8 cellular contexts compared by ENCODE assay signal in the genomic region with DNA sequence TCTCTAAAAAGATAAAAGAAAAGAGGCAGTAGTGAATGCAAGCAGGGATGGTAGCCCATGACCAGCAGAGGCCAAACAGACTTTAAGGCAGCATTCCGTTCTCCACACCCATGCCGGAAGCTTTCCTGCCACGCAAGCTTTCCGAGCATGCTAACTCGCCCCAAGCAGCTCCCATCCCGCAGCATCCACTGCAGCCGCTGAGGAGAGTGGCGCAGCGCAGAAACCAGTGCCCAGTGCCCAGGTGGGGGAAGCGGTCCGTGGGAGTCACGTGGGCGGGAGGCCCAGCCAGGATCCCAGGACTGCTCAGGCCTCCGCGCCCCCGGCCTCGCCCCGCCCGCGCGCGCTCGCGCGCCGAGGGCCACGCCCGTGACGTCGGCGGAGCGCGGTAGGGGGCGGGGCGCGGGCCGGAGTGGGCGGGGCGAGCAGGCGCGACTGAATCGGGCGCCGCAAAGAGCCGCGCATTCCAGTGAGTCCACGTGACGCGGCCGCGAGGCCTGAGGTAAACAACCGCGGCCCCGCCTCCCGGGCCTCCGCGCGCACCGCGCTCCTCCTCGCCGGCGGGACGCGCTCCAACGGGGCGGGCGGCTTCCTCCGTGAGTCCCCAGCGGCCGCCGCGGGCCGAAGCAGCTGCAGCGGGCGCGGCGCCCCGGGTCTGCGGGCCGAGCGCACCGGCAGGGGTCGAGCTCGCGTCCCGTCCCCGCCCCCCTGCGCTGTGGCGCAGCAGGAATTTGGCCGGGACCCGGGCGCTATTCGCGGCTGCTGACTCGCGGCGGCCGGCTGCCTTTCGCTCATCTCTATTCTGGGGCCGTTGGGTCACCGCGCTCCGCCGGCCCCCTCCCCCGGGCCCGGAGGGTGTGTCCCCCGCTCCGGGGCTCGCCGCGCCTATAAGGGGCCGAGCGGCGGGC. TPM values are rescaled to one million over a fixed set of nuclear protein-coding genes. Genes with fewer than 3 reads are reported as not detected.
DNase-seq lines count a peak whose midpoint lies in the region; ATAC-seq and TF ChIP-seq lines count a peak whose summit lies in the region.

A gene with protein sequence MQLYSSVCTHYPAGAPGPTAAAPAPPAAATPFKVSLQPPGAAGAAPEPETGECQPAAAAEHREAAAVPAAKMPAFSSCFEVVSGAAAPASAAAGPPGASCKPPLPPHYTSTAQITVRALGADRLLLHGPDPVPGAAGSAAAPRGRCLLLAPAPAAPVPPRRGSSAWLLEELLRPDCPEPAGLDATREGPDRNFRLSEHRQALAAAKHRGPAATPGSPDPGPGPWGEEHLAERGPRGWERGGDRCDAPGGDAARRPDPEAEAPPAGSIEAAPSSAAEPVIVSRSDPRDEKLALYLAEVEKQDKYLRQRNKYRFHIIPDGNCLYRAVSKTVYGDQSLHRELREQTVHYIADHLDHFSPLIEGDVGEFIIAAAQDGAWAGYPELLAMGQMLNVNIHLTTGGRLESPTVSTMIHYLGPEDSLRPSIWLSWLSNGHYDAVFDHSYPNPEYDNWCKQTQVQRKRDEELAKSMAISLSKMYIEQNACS (plus strand): TSS at position 529 of the 905 bp plus-strand sequence. CDS start 383 bp downstream, outside the sequence.

- peaks cover 37% of the 10 kb centered on the region for H3K4me1 Mint-ChIP-seq in CD8-positive, alpha-beta T cell (ENCODE audit: low read depth)
- peaks cover 30 to 38% of the 10 kb centered on the region in 2 donors for H3K4me1 Mint-ChIP-seq in effector memory CD8-positive, alpha-beta T cell (ENCODE audit: low read depth in 2 of 2)

- no CpG with 5 or more reads among the region's 115 CpGs for WGBS in mesendoderm (ENCODE audit: extremely low coverage, insufficient coverage, low lambda C conversion rate)

- no peak within 1 kb of the TSS for H2BK5ac ChIP-seq in mesendoderm (ENCODE audit: low read length)

- H4K5ac ChIP-seq in mesendoderm (ENCODE audit: low read length): no peak within 1 kb of the TSS

- H3K27ac Mint-ChIP-seq in CD8-positive, alpha-beta T cell: peak within 1 kb of the TSS; percentile 91
- H3K27ac Mint-ChIP-seq in effector memory CD8-positive, alpha-beta T cell: peak within 1 kb of the TSS; percentile 91 to 92

- H3K4me1 ChIP-seq in CD8-positive, alpha-beta T cell (ENCODE audit: insufficient read depth, low read length): peaks cover 32% of the 10 kb centered on the region
- peaks cover 2% of the 10 kb centered on the region for H3K4me1 ChIP-seq in mesendoderm (ENCODE audit: control insufficient read depth, low read depth, low read length)

- H3K27me3 Mint-ChIP-seq in CD8-positive, alpha-beta T cell (ENCODE audit: low read depth): no peaks in the 10 kb centered on the region
- no peaks in the 10 kb centered on the region for H3K27me3 Mint-ChIP-seq in effector memory CD8-positive, alpha-beta T cell

- no peak for TF ChIP-seq CTCF in CD8-positive, alpha-beta T cell (IDR thresholded peaks at IDR 0.05)

- H3K36me3 Mint-ChIP-seq in CD8-positive, alpha-beta T cell: peaks cover 19% of the 10 kb centered on the region
- peaks cover 22% of the 10 kb centered on the region for H3K36me3 Mint-ChIP-seq in effector memory CD8-positive, alpha-beta T cell (ENCODE audit: insufficient read depth)

- H3K79me2 ChIP-seq in mesendoderm (ENCODE audit: control insufficient read depth, insufficient read depth, low read length): no peaks in the 10 kb centered on the region

- H3K18ac ChIP-seq in mesendoderm (ENCODE audit: low read length): peak within 1 kb of the TSS; percentile 85

- H3K56ac ChIP-seq in mesendoderm (ENCODE audit: low read length): peak within 1 kb of the TSS; percentile 81

- peak within 1 kb of the TSS; percentile 77 for H3K4me3 ChIP-seq in CD8-positive, alpha-beta T cell (ENCODE audit: low read depth, low read length)
- H3K4me3 ChIP-seq in mesendoderm (ENCODE audit: low read length): peak within 1 kb of the TSS; percentile 71

- peak; percentile 89 for ATAC-seq in CD8-positive, alpha-beta T cell
- peak; percentile 74 for ATAC-seq in GM19452 (IDR thresholded peaks at IDR 0.05; ENCODE audit: unreplicated experiment)
- ATAC-seq in HG03575 (IDR thresholded peaks at IDR 0.05; ENCODE audit: extremely low read depth, insufficient number of reproducible peaks, low FRiP score, unreplicated experiment): peak; percentile 44
- peak; percentile 89 for ATAC-seq in effector memory CD8-positive, alpha-beta T cell (replicated peaks)

- peak; percentile 87 to 96 (median 93) for DNase-seq in CD8-positive, alpha-beta T cell
- DNase-seq in NK-92 (lab: John Stamatoyannopoulos, UW; ENCODE audit: unreplicated experiment): peak; percentile 8
- peak; percentile 84 for DNase-seq in activated CD8-positive, alpha-beta memory T cell treated with anti-CD3 and anti-CD28 coated beads for 48 hours (ENCODE audit: low read depth in 2 of 3, low spot score in 2 of 3)
- DNase-seq in effector memory CD8-positive, alpha-beta T cell: peak; percentile 93 to 95 (median 93)
- peak; percentile 91 for DNase-seq in mesendoderm
- peak; percentile 86 for DNase-seq in stimulated activated CD8-positive, alpha-beta memory T cell treated with anti-CD3 and anti-CD28 coated beads, Interleukin-12 subunit alpha, Interleukin-12 subunit beta, amount 100 ng/mL, for 4 hours (ENCODE audit: low read depth)

- H3K9ac ChIP-seq in mesendoderm (ENCODE audit: low read length): peak within 1 kb of the TSS; percentile 77

- no peak within 1 kb of the TSS for H4K8ac ChIP-seq in mesendoderm (ENCODE audit: low read depth, low read length)

- no peak within 1 kb of the TSS for H2BK120ac ChIP-seq in mesendoderm (ENCODE audit: low read depth, low read length)

- no peaks in the 10 kb centered on the region for H3K9me3 Mint-ChIP-seq in CD8-positive, alpha-beta T cell
- no peaks in the 10 kb centered on the region for H3K9me3 Mint-ChIP-seq in effector memory CD8-positive, alpha-beta T cell

- H3K9me3 ChIP-seq in CD8-positive, alpha-beta T cell (ENCODE audit: low read length): no peaks in the 10 kb centered on the region

- no peak within 1 kb of the TSS for H3K23ac ChIP-seq in mesendoderm (ENCODE audit: low read length)

- no peaks in the 10 kb centered on the region for H3K27me3 ChIP-seq in CD8-positive, alpha-beta T cell (ENCODE audit: insufficient read depth, low read length)
- H3K27me3 ChIP-seq in mesendoderm (ENCODE audit: insufficient read depth, low read length, poor library complexity): no peaks in the 10 kb centered on the region

- peak within 1 kb of the TSS; percentile 81 for H3K4me2 ChIP-seq in mesendoderm (ENCODE audit: low read length)

- H3K4ac ChIP-seq in mesendoderm (ENCODE audit: low read depth, low read length): no peak within 1 kb of the TSS

- peak within 1 kb of the TSS; percentile 93 for H3K4me3 Mint-ChIP-seq in CD8-positive, alpha-beta T cell
- peak within 1 kb of the TSS; percentile 83 to 88 for H3K4me3 Mint-ChIP-seq in effector memory CD8-positive, alpha-beta T cell

- intact Hi-C loops in CD8-positive, alpha-beta T cell (cut with DNase I, micrococcal nuclease): loop anchor here (2.0 to 10.0 kb wide), 11 partner anchors 76 to 1914 kb away; partner anchors contain the start of genes ARHGAP21 (in 1 of the 2), C10orf67 (in 1 of the 2), DNAJC1 (in 1 of the 2) and ENKUR (in 1 of the 2)

- no peaks in the 10 kb centered on the region for H3K36me3 ChIP-seq in CD8-positive, alpha-beta T cell (ENCODE audit: insufficient read depth, low read length)
- H3K36me3 ChIP-seq in mesendoderm (ENCODE audit: control insufficient read depth, insufficient read depth, low read length): no peaks in the 10 kb centered on the region

- CTCF ChIA-PET in CD8-positive, alpha-beta T cell (lab: Charles Lee): interaction anchor here (0.7 to 1.5 kb wide), 3 partner anchors 97 to 122 kb away, joined by 3 read pairs; no protein-coding TSS in a partner anchor

- peak within 1 kb of the TSS; percentile 90 for H3K27ac ChIP-seq in CD8-positive, alpha-beta T cell (ENCODE audit: low read depth, low read length)
- peak within 1 kb of the TSS; percentile 78 for H3K27ac ChIP-seq in mesendoderm (ENCODE audit: low read depth, low read length)

- no peak within 1 kb of the TSS for H2AK5ac ChIP-seq in mesendoderm (ENCODE audit: low read length)

- H2BK15ac ChIP-seq in mesendoderm (replicated peaks; ENCODE audit: low read depth): no peak within 1 kb of the TSS

- POLR2A ChIA-PET in CD8-positive, alpha-beta T cell (lab: Charles Lee): interaction anchor here (0.6 to 3.0 kb wide), 12 partner anchors 8 to 1286 kb away, joined by 3 to 9 read pairs (median 3); no protein-coding TSS in a partner anchor

- H3K79me1 ChIP-seq in mesendoderm (ENCODE audit: low read length): no peaks in the 10 kb centered on the region

RNA-seq across cellular contexts. Expression of the gene that starts here (rescaled TPM):
- total RNA-seq in CD8-positive, alpha-beta T cell: 10 to 100 TPM; 78.9 to 81.3 TPM
- polyA plus RNA-seq in mesendoderm (2013, experiment 1 of 2): 1.1 TPM
- 1.1 TPM for polyA plus RNA-seq in mesendoderm (2013, experiment 2 of 2)

Comparison
In these comparisons a context has a peak if more than half of its experiments do, and no peak if none do; other contexts are left out.
1. Peak in every context shown above with its lines: DNase-seq, ATAC-seq, H3K4me3 ChIP-seq and H3K27ac ChIP-seq.
2. DNase-seq: peak in every context shown above with its lines; median percentile 93 in CD8-positive, alpha-beta T cell; 93 in effector memory CD8-positive, alpha-beta T cell; 91 in mesendoderm; 86 in stimulated activated CD8-positive, alpha-beta memory T cell treated with anti-CD3 and anti-CD28 coated beads, Interleukin-12 subunit alpha, Interleukin-12 subunit beta, amount 100 ng/mL, for 4 hours; 84 in activated CD8-positive, alpha-beta memory T cell treated with anti-CD3 and anti-CD28 coated beads for 48 hours; 8 in NK-92.